ENCODE assay signal across 25 cellular contexts in the genomic region with DNA sequence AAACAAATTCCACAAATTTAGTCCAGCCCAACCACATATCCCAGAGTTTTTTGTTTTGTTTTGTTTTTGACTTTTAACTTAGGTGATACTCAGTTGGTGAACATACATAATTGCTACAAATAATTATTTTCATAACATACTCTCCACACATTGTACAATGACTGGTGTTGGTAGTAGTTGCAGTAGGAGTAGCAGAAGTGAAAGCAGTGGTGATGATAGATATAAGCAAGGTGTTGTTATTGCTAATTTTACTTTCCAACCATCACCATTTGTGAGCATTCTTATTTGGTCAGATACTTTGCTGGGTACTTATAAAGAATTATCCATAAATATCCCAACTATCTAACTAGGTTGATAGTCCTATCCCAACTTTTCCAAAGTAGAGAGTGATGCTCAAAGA. TPM values are rescaled to one million over a fixed set of nuclear protein-coding genes. Genes with fewer than 3 reads are reported as not detected.
DNase-seq lines count a peak whose midpoint lies in the region; ATAC-seq and TF ChIP-seq lines count a peak whose summit lies in the region.
"Had no signal": no experiment of that assay in that cellular context is flagged by ENCODE, and none has a peak within 500 bp of the region (broad histone marks: within the 10 kb centered on the region; RNA-seq: fewer than 3 reads in every experiment).

No MANE protein-coding gene starts in this region.

- no peak for TF ChIP-seq CTCF in heart left ventricle (IDR thresholded peaks at IDR 0.05)

- no peak overlapping the region for H3K27ac Mint-ChIP-seq in stimulated activated naive B cell treated with anti-CD40 and anti-IgM and Interleukin-4, amounts not matched to agents 10 μg/mL and 1 μg/mL and 100 μg/mL, for 72 hours
- H3K27ac Mint-ChIP-seq: activated naive CD4-positive, alpha-beta T cell treated with anti-CD3 and anti-CD28 coated beads, Interleukin-2, amount 50 U/mL, for 24 hours; activated T-helper 17 cell treated with anti-CD3 and anti-CD28 coated beads, Interleukin-2, amount 50 U/mL, for 72 hours; CD4-positive, CD25-positive, alpha-beta regulatory T cell; nephron progenitor cell had no signal

- no peaks in the 10 kb centered on the region for H3K27me3 Mint-ChIP-seq in stimulated activated naive B cell treated with anti-CD40 and anti-IgM and Interleukin-4, amounts not matched to agents 10 μg/mL and 1 μg/mL and 100 μg/mL, for 72 hours
- H3K27me3 Mint-ChIP-seq: activated B cell treated with CpG ODN at 0.5 μM for 24 hours; activated naive CD4-positive, alpha-beta T cell treated with anti-CD3 and anti-CD28 coated beads, Interleukin-2, amount 50 U/mL, for 24 hours; activated T-helper 17 cell treated with anti-CD3 and anti-CD28 coated beads, Interleukin-2, amount 50 U/mL, for 72 hours; CD4-positive, CD25-positive, alpha-beta regulatory T cell; IgD-negative memory B cell had no signal

- no peak for TF ChIP-seq POLR2A in heart left ventricle (IDR thresholded peaks at IDR 0.05)

- no peak overlapping the region for H3K4me3 ChIP-seq in heart left ventricle
- H3K4me3 ChIP-seq: GM23248, pancreas, spleen, thoracic aorta had no signal

- H3K27me3 ChIP-seq in heart left ventricle: no peaks in the 10 kb centered on the region
- H3K27me3 ChIP-seq: pancreas, spleen had no signal

- DNase-seq in stimulated activated naive B cell treated with anti-CD40 and anti-IgM and Interleukin-4, amounts not matched to agents 10 μg/mL and 1 μg/mL and 100 μg/mL, for 72 hours: no peak
- DNase-seq in AG08396 (ENCODE audit: low spot score) (no peak), heart left ventricle (no peak)
- DNase-seq: activated B cell treated with CpG ODN at 0.5 μM for 24 hours; activated CD8-positive, alpha-beta memory T cell treated with anti-CD3 and anti-CD28 coated beads, Interleukin-2, amount 50 U/mL, for 48 hours; anterior cingulate cortex; CD4-positive, CD25-positive, alpha-beta regulatory T cell; EL; GM23248; NCI-H2081; NCI-H345; NCI-H82; nephron progenitor cell; pancreas; spleen; stimulated activated CD4-positive, alpha-beta T cell treated with anti-CD3 and anti-CD28 coated beads, Interleukin-4, amount 100 ng/mL, for 1 hour; stimulated activated naive CD4-positive, alpha-beta T cell treated with Interleukin-2 at 50 U/mL for 16 hours had no signal

- peaks cover 23 to 36% of the 10 kb centered on the region in 2 donors for H3K4me1 Mint-ChIP-seq in stimulated activated naive B cell treated with anti-CD40 and anti-IgM and Interleukin-4, amounts not matched to agents 10 μg/mL and 1 μg/mL and 100 μg/mL, for 72 hours
- H3K4me1 Mint-ChIP-seq: activated naive CD4-positive, alpha-beta T cell treated with anti-CD3 and anti-CD28 coated beads, Interleukin-2, amount 50 U/mL, for 24 hours; activated T-helper 17 cell treated with anti-CD3 and anti-CD28 coated beads, Interleukin-2, amount 50 U/mL, for 72 hours; CD4-positive, CD25-positive, alpha-beta regulatory T cell; nephron progenitor cell had no signal

- ATAC-seq in GM18870 (IDR thresholded peaks at IDR 0.05; ENCODE audit: unreplicated experiment): peak; percentile 60
- ATAC-seq in HG02852 (IDR thresholded peaks at IDR 0.05; ENCODE audit: unreplicated experiment): peak; percentile 66
- ATAC-seq in HG03469 (IDR thresholded peaks at IDR 0.05; ENCODE audit: unreplicated experiment): peak; percentile 88
- peak; percentile 77 to 82 for ATAC-seq in stimulated activated naive B cell treated with anti-CD40 and anti-IgM and Interleukin-4, amounts not matched to agents 10 μg/mL and 1 μg/mL and 100 μg/mL, for 72 hours (replicated peaks)
- ATAC-seq in GM18520 (IDR thresholded peaks at IDR 0.05; ENCODE audit: unreplicated experiment): no peak
- ATAC-seq in heart left ventricle: no peak
- ATAC-seq: activated T-helper 17 cell treated with anti-CD3 and anti-CD28 coated beads, Interleukin-2, amount 50 U/mL, for 72 hours; pancreas had no signal

- H3K9me3 ChIP-seq in heart left ventricle: no peaks in the 10 kb centered on the region
- H3K9me3 ChIP-seq: pancreas, spleen, thoracic aorta had no signal

- peaks cover 0 to 20% (median 2%) of the 10 kb centered on the region in 12 donors for H3K4me1 ChIP-seq in heart left ventricle
- H3K4me1 ChIP-seq: pancreas had no signal

- peaks cover 0 to 7% of the 10 kb centered on the region in 2 donors for H3K36me3 Mint-ChIP-seq in stimulated activated naive B cell treated with anti-CD40 and anti-IgM and Interleukin-4, amounts not matched to agents 10 μg/mL and 1 μg/mL and 100 μg/mL, for 72 hours
- H3K36me3 Mint-ChIP-seq: activated naive CD4-positive, alpha-beta T cell treated with anti-CD3 and anti-CD28 coated beads, Interleukin-2, amount 50 U/mL, for 24 hours; CD4-positive, CD25-positive, alpha-beta regulatory T cell had no signal

- no peak overlapping the region for H3K4me3 Mint-ChIP-seq in stimulated activated naive B cell treated with anti-CD40 and anti-IgM and Interleukin-4, amounts not matched to agents 10 μg/mL and 1 μg/mL and 100 μg/mL, for 72 hours
- H3K4me3 Mint-ChIP-seq: activated B cell treated with CpG ODN at 0.5 μM for 24 hours; activated naive CD4-positive, alpha-beta T cell treated with anti-CD3 and anti-CD28 coated beads, Interleukin-2, amount 50 U/mL, for 24 hours; activated T-helper 17 cell treated with anti-CD3 and anti-CD28 coated beads, Interleukin-2, amount 50 U/mL, for 72 hours; CD4-positive, CD25-positive, alpha-beta regulatory T cell; nephron progenitor cell had no signal

- H3K27ac ChIP-seq in heart left ventricle: peak overlapping the region in 1 of 12 donors; percentile 3
- H3K27ac ChIP-seq: GM23248, pancreas, thoracic aorta had no signal

- intact Hi-C loops in heart left ventricle (cut with DNase I): no loop called here

- H3K9me3 Mint-ChIP-seq in stimulated activated naive B cell treated with anti-CD40 and anti-IgM and Interleukin-4, amounts not matched to agents 10 μg/mL and 1 μg/mL and 100 μg/mL, for 72 hours: no peaks in the 10 kb centered on the region
- H3K9me3 Mint-ChIP-seq: activated B cell treated with CpG ODN at 0.5 μM for 24 hours; activated naive CD4-positive, alpha-beta T cell treated with anti-CD3 and anti-CD28 coated beads, Interleukin-2, amount 50 U/mL, for 24 hours; IgD-negative memory B cell; nephron progenitor cell had no signal

- H3K36me3 ChIP-seq in heart left ventricle: no peaks in the 10 kb centered on the region
- H3K36me3 ChIP-seq: pancreas, spleen, thoracic aorta had no signal

RNA-seq across cellular contexts. Expression of gene ARHGAP24, which starts 47.3 kb away (rescaled TPM):
- 10 to 100 TPM; 14.9 to 36.9 (median 25.1) TPM for total RNA-seq in heart left ventricle
- 10 to 100 TPM in 1 of 2 donors, 1 to 10 TPM in 1; 4.5 to 15.2 TPM for polyA plus RNA-seq in heart left ventricle
- total RNA-seq: CD4-positive, CD25-positive, alpha-beta regulatory T cell had no signal

Comparison
In these comparisons a context has a peak if more than half of its experiments do, and no peak if none do; other contexts are left out.
1. ATAC-seq: peak in GM18870 (single experiment), HG02852 (single experiment), HG03469 (single experiment) and stimulated activated naive B cell treated with anti-CD40 and anti-IgM and Interleukin-4, amounts not matched to agents 10 μg/mL and 1 μg/mL and 100 μg/mL, for 72 hours (2 of 2); none in GM18520 (single experiment) and heart left ventricle (0 of 4).